8 cellular contexts compared by ENCODE assay signal in the genomic region with DNA sequence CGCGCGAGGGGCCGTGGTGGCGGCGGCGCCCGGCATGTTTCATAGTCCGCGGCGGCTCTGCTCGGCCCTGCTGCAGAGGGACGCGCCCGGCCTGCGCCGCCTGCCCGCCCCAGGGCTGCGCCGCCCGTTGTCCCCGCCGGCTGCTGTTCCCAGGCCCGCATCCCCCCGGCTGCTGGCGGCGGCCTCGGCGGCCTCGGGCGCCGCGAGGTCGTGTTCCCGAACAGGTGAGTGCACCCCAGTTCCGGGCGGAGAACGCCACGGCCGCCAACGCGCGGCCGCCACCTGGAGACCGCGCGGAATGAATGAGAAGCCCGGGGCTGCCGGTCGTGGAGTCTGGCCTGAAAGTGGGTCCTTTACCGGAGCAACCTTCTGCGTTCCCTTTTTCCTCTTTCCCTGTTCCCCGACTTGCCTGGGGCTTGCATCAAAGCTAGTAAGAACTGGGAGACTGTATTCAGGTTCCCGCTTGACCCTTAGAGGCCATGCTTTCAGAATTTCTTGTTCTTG. TPM values are rescaled to one million over a fixed set of nuclear protein-coding genes. Genes with fewer than 3 reads are reported as not detected.
A peak's percentile ranks its signal among the peaks of the same experiment; 100 is the strongest.
DNase-seq lines count a peak whose midpoint lies in the region; ATAC-seq, FAIRE-seq and TF ChIP-seq lines count a peak whose summit lies in the region.

No MANE protein-coding gene starts in this region.

- peak overlapping the region; percentile 96 for H3K27ac Mint-ChIP-seq in astrocyte (ENCODE audit: unreplicated experiment)

- H3K27ac ChIP-seq in RWPE2 (ENCODE audit: poor library complexity, severe bottlenecking): peak overlapping the region; percentile 98
- peak overlapping the region; percentile 100 for H3K27ac ChIP-seq in astrocyte (ENCODE audit: low read depth, low read length)
- H3K27ac ChIP-seq in iPS-20b (ENCODE audit: low read length): no peak overlapping the region
- peak overlapping the region; percentile 100 for H3K27ac ChIP-seq in smooth muscle cell (ENCODE audit: low read depth)

- H3K79me2 ChIP-seq in astrocyte (ENCODE audit: insufficient read depth, low read length) (peaks cover 54% of the 10 kb centered on the region), smooth muscle cell (ENCODE audit: low read depth) (peaks cover 50% of the 10 kb centered on the region)

- DNase-seq in AG04449 (ENCODE audit: low read depth, low spot score): no peak
- no peak for DNase-seq in RWPE2 (ENCODE audit: low spot score)
- DNase-seq in astrocyte (ENCODE audit: low read depth): no peak
- peak; percentile 25 for DNase-seq in smooth muscle cell (lab: John Stamatoyannopoulos, UW; ENCODE audit: unreplicated experiment)
- DNase-seq in AG08395 (ENCODE audit: low spot score): no peak

- peaks cover 23% of the 10 kb centered on the region for H3K36me3 ChIP-seq in RWPE2 (ENCODE audit: low read depth)
- peaks cover 3% of the 10 kb centered on the region for H3K36me3 ChIP-seq in astrocyte (ENCODE audit: insufficient read depth, low read length)
- 0 out of 2 replicates have a peak, but pooled peaks cover 2% of the 10 kb centered on the region for H3K36me3 ChIP-seq in iPS-20b (ENCODE audit: insufficient read depth, low read depth, low read length)
- no peaks in the 10 kb centered on the region for H3K36me3 ChIP-seq in smooth muscle cell (ENCODE audit: low read depth)

- H3K9me3 ChIP-seq in RWPE2 (ENCODE audit: severe bottlenecking): no peaks in the 10 kb centered on the region
- no peaks in the 10 kb centered on the region for H3K9me3 ChIP-seq in astrocyte (ENCODE audit: insufficient read depth, low read depth, low read length)
- no peaks in the 10 kb centered on the region for H3K9me3 ChIP-seq in iPS-20b (ENCODE audit: insufficient read depth, low read depth, low read length)
- H3K9me3 ChIP-seq in smooth muscle cell (replicated peaks; ENCODE audit: low read depth): no peaks in the 10 kb centered on the region

- H3K4me2 ChIP-seq in astrocyte (ENCODE audit: low read length) (peak overlapping the region; percentile 90), smooth muscle cell (peak overlapping the region; percentile 87)

- H3K4me1 ChIP-seq in RWPE2 (ENCODE audit: insufficient read depth, poor library complexity, severe bottlenecking) (peaks cover 24% of the 10 kb centered on the region), astrocyte (ENCODE audit: insufficient read depth, low read length) (peaks cover 40% of the 10 kb centered on the region), iPS-20b (ENCODE audit: insufficient read depth, low read length) (peaks cover 41% of the 10 kb centered on the region), smooth muscle cell (ENCODE audit: low read depth) (peaks cover 19% of the 10 kb centered on the region)

- WGBS in smooth muscle cell (ENCODE audit: low lambda C conversion rate): 1% methylated on average over 54 of the region's 54 CpGs

- peak overlapping the region; percentile 95 for H3K4me3 Mint-ChIP-seq in astrocyte (ENCODE audit: unreplicated experiment)

- H3K9ac ChIP-seq in astrocyte (ENCODE audit: low read length) (peak overlapping the region; percentile 95), iPS-20b (ENCODE audit: low read depth, low read length) (peak overlapping the region; percentile 94), smooth muscle cell (ENCODE audit: low read depth) (peak overlapping the region; percentile 99)

- peaks cover 13% of the 10 kb centered on the region for H3F3A ChIP-seq in smooth muscle cell (ENCODE audit: low read depth)

- POLR2A ChIA-PET in AG04449 (lab: Yijun Ruan, JAX): interaction anchor here (0.6 to 1.0 kb wide), 3 partner anchors 21 to 68 kb away, joined by 3 to 5 read pairs (median 4); no protein-coding TSS in a partner anchor

- H4K20me1 ChIP-seq in astrocyte (ENCODE audit: insufficient read depth, low read length) (peaks cover 43% of the 10 kb centered on the region), smooth muscle cell (ENCODE audit: low read depth) (peaks cover 51% of the 10 kb centered on the region)

- H3K27me3 ChIP-seq in RWPE2 (ENCODE audit: insufficient read depth, poor library complexity, severe bottlenecking) (no peaks in the 10 kb centered on the region), astrocyte (ENCODE audit: insufficient read depth, low read length) (no peaks in the 10 kb centered on the region), iPS-20b (ENCODE audit: insufficient read depth, low read length) (peaks cover 7% of the 10 kb centered on the region; the same call in 1 of the 2 replicates), smooth muscle cell (ENCODE audit: low read depth) (no peaks in the 10 kb centered on the region)

- peak overlapping the region; percentile 76 for H3K4me3 ChIP-seq in AG04449 (ENCODE audit: low read depth, low read length)
- peak overlapping the region; percentile 87 for H3K4me3 ChIP-seq in RWPE2 (ENCODE audit: severe bottlenecking)
- peak overlapping the region; percentile 86 for H3K4me3 ChIP-seq in astrocyte (ENCODE audit: insufficient read depth, low read depth, low read length)
- peak overlapping the region; percentile 99 for H3K4me3 ChIP-seq in iPS-20b (ENCODE audit: low read length)
- H3K4me3 ChIP-seq in smooth muscle cell: peak overlapping the region; percentile 90

- ATAC-seq in GM18519 (IDR thresholded peaks at IDR 0.05; ENCODE audit: low FRiP score, unreplicated experiment) (peak; percentile 21), HG03066 (IDR thresholded peaks at IDR 0.05; ENCODE audit: low read depth, unreplicated experiment) (peak; percentile 33), RWPE2 (ENCODE audit: low read depth) (peak; percentile 1; the same call in 1 of the 3 replicates)

- no peaks in the 10 kb centered on the region for H3K9me3 Mint-ChIP-seq in astrocyte (ENCODE audit: unreplicated experiment)

- CTCF ChIA-PET in AG04449 (lab: Yijun Ruan, JAX): interaction anchor here (1.0 to 1.4 kb wide), 3 partner anchors 15 to 152 kb away, joined by 3 to 6 read pairs (median 3); no protein-coding TSS in a partner anchor

- TF ChIP-seq CTCF in AG04449 (IDR thresholded peaks at IDR 0.05; ENCODE audit: insufficient read depth, low read length, missing control alignments) (no peak), RWPE2 (IDR thresholded peaks at IDR 0.05; ENCODE audit: poor library complexity, severe bottlenecking) (no peak), astrocyte (IDR thresholded peaks at IDR 0.05; ENCODE audit: insufficient read depth, low read depth, low read length) (no peak), smooth muscle cell (IDR thresholded peaks at IDR 0.05; ENCODE audit: borderline replicate concordance, insufficient read depth, poor library complexity, severe bottlenecking) (no peak)

- H3K27me3 Mint-ChIP-seq in astrocyte (ENCODE audit: low read depth, unreplicated experiment): no peaks in the 10 kb centered on the region

- H3K4me1 Mint-ChIP-seq in astrocyte (ENCODE audit: low read depth, unreplicated experiment): peaks cover 27% of the 10 kb centered on the region

- H3K36me3 Mint-ChIP-seq in astrocyte (ENCODE audit: low read depth, unreplicated experiment): no peaks in the 10 kb centered on the region

- no peak for FAIRE-seq in astrocyte (lab: Jason Lieb, UNC)

- H2AFZ ChIP-seq in astrocyte (ENCODE audit: low read depth, low read length): no peak overlapping the region
- no peak overlapping the region for H2AFZ ChIP-seq in smooth muscle cell (ENCODE audit: low read depth)

RNA-seq across cellular contexts. Expression of gene NOCT, which starts 0.4 kb away (rescaled TPM):
- total RNA-seq in astrocyte (73.5 and 73.6 TPM in 2 replicates), smooth muscle cell (33.4 and 34.4 TPM in 2 replicates)
- 6.7 and 8.8 TPM in 2 replicates for polyA plus RNA-seq in smooth muscle cell
